Comparison of ENCODE assay signal across 5 cellular contexts in the genomic region with DNA sequence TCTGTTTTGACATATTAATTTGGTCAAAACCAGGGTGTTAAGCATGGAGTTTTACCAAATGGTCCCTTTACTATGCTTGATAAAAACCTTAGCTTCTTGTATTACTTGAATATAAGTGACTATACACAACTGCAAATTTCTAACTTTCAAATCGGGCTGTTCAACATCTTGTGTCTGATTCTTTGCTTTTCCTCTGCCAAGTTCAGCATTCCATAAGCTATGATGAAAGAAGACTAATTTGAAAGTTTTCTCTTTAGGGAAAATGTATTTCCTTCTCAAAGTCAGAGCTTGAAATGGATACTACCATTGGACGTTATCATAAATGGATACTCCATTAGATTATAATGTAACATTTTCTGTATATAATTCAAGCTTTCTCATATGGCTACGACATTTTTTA.
"Had no signal": no experiment of that assay in that cellular context is flagged by ENCODE, and none has a peak within 500 bp of the region (broad histone marks: within the 10 kb centered on the region; RNA-seq: fewer than 3 reads in every experiment).

No MANE protein-coding gene starts in this region.

- DNase-seq: H9, HCEC 1CT, IMR-90 had no signal

- H2AFZ ChIP-seq: GM23338 had no signal

- H3K4me3 ChIP-seq: GM23338, K562 had no signal

- H3K4me2 ChIP-seq: GM23338 had no signal
